Comparison of ENCODE assay signal across 10 cellular contexts in genomic region chr5:169439362-169439761, GRCh38.
"Had no signal": no experiment of that assay in that cellular context is flagged by ENCODE, and none has a peak within 500 bp of the region (broad histone marks: within the 10 kb centered on the region; RNA-seq: fewer than 3 reads in every experiment).

No MANE protein-coding gene starts in this region.

- H3K36me3 ChIP-seq: HAP-1 had no signal

- H3K4me1 ChIP-seq: HAP-1 had no signal

- H3K36me3 Mint-ChIP-seq: IgD-negative memory B cell had no signal

- H3K9me3 ChIP-seq: HAP-1 had no signal

- H3K4me1 Mint-ChIP-seq: IgD-negative memory B cell had no signal

- H3K4me3 ChIP-seq: GM23248, HAP-1 had no signal

- ATAC-seq: HCT116, HepG2 had no signal

- H3K4me3 Mint-ChIP-seq: HFFc6, IgD-negative memory B cell had no signal

- H3K27ac ChIP-seq: GM23248, KMS-11 had no signal

- H3K9me3 Mint-ChIP-seq: HFFc6, IgD-negative memory B cell had no signal

- DNase-seq: GM23248, GOT3, H7, HFFc6, KBM-7 had no signal

- H3K27ac Mint-ChIP-seq: HFFc6, IgD-negative memory B cell had no signal
